Comparison of ENCODE assay signal across 11 cellular contexts in genomic region chr5:177510567-177511053, GRCh38. TPM values are rescaled to one million over a fixed set of nuclear protein-coding genes. Genes with fewer than 3 reads are reported as not detected.
DNase-seq lines count a peak whose midpoint lies in the region; ATAC-seq and TF ChIP-seq lines count a peak whose summit lies in the region.
"Had no signal": no experiment of that assay in that cellular context is flagged by ENCODE, and none has a peak within 500 bp of the region (broad histone marks: within the 10 kb centered on the region; RNA-seq: fewer than 3 reads in every experiment).

No MANE protein-coding gene starts in this region.

- in situ Hi-C loops in GM13977 (cut with MboI; ENCODE audit: low pct_unique_long_range_greater_than_20kb, low sequenced_read_pairs, unreplicated experiment) = no loop called here

- no peaks in the 10 kb centered on the region for H3K9me3 ChIP-seq in esophagus muscularis mucosa

- peaks cover 65% of the 10 kb centered on the region for H3K4me1 Mint-ChIP-seq in stimulated activated memory B cell treated with anti-CD40 and anti-IgM and Interleukin-4, amounts not matched to agents 10 μg/mL and 1 μg/mL and 100 μg/mL, for 72 hours

- H3K27me3 ChIP-seq in esophagus muscularis mucosa = no peaks in the 10 kb centered on the region

- H3K27ac Mint-ChIP-seq in stimulated activated memory B cell treated with anti-CD40 and anti-IgM and Interleukin-4, amounts not matched to agents 10 μg/mL and 1 μg/mL and 100 μg/mL, for 72 hours = peak overlapping the region; percentile 95

- no peaks in the 10 kb centered on the region for H3K9me3 Mint-ChIP-seq in stimulated activated memory B cell treated with anti-CD40 and anti-IgM and Interleukin-4, amounts not matched to agents 10 μg/mL and 1 μg/mL and 100 μg/mL, for 72 hours

- DNase-seq in SKM-1 (lab: John Stamatoyannopoulos, UW; ENCODE audit: unreplicated experiment) (peak; percentile 88), esophagus muscularis mucosa (ENCODE audit: extremely low spot score) (no peak), GM13977 (ENCODE audit: low spot score) (no peak)
- DNase-seq in activated CD4-positive, alpha-beta T cell treated with anti-CD3 and anti-CD28 coated beads for 48 hours = no peak
- DNase-seq: activated gamma-delta T cell treated with Interleukin-2 at 50 U/mL for 16 hours; kidney; retina; stimulated activated naive CD4-positive, alpha-beta T cell had no signal

- ATAC-seq in GM19043 (IDR thresholded peaks at IDR 0.05; ENCODE audit: low read depth, unreplicated experiment) (peak; percentile 35), HG03108 (IDR thresholded peaks at IDR 0.05; ENCODE audit: unreplicated experiment) (peak; percentile 24)
- ATAC-seq in stimulated activated memory B cell treated with anti-CD40 and anti-IgM and Interleukin-4, amounts not matched to agents 10 μg/mL and 1 μg/mL and 100 μg/mL, for 72 hours = peak; percentile 78

- TF ChIP-seq CTCF in esophagus muscularis mucosa (IDR thresholded peaks at IDR 0.05) (no peak), GM13977 (IDR thresholded peaks at IDR 0.05; ENCODE audit: extremely low read depth, insufficient read depth, missing control alignments) (no peak)

- TF ChIP-seq POLR2A in esophagus muscularis mucosa (IDR thresholded peaks at IDR 0.05; ENCODE audit: low read depth) = no peak

- peak overlapping the region; percentile 94 for H3K4me3 Mint-ChIP-seq in stimulated activated memory B cell treated with anti-CD40 and anti-IgM and Interleukin-4, amounts not matched to agents 10 μg/mL and 1 μg/mL and 100 μg/mL, for 72 hours

- no peak overlapping the region for H3K4me3 ChIP-seq in esophagus muscularis mucosa

- H3K36me3 Mint-ChIP-seq in stimulated activated memory B cell treated with anti-CD40 and anti-IgM and Interleukin-4, amounts not matched to agents 10 μg/mL and 1 μg/mL and 100 μg/mL, for 72 hours = peaks cover 58% of the 10 kb centered on the region

- peaks cover 41 to 59% (median 54%) of the 10 kb centered on the region in 4 donors for H3K36me3 ChIP-seq in esophagus muscularis mucosa

- intact Hi-C loops in esophagus muscularis mucosa (cut with DNase I) = no loop called here

- H3K27me3 Mint-ChIP-seq in stimulated activated memory B cell treated with anti-CD40 and anti-IgM and Interleukin-4, amounts not matched to agents 10 μg/mL and 1 μg/mL and 100 μg/mL, for 72 hours = no peaks in the 10 kb centered on the region

- no peak overlapping the region for H3K27ac ChIP-seq in esophagus muscularis mucosa (replicated peaks in 1 of 4)

- H3K4me1 ChIP-seq in esophagus muscularis mucosa = peaks cover 10 to 29% (median 19%) of the 10 kb centered on the region in 4 donors

- WGBS in esophagus muscularis mucosa = 80% methylated on average over 15 of the region's 15 CpGs

- no peak for TF ChIP-seq EP300 in esophagus muscularis mucosa (IDR thresholded peaks at IDR 0.05)

RNA-seq across cellular contexts. Expression of gene DOK3, which starts 1.0 kb away (rescaled TPM):
- 10 to 100 TPM in 1 of 4 donors, 1 to 10 TPM in 3; 6.7 to 15.2 (median 7.5) TPM for total RNA-seq in esophagus muscularis mucosa

RNA-seq across cellular contexts. Expression of gene DDX41, which starts 6.2 kb away (rescaled TPM):
- 10 to 100 TPM; 58.1 to 92.1 (median 66.0) TPM for total RNA-seq in esophagus muscularis mucosa

RNA-seq across cellular contexts. Expression of gene PDLIM7, which starts 13.2 kb away (rescaled TPM):
- total RNA-seq in esophagus muscularis mucosa = 1,000 to 10,000 TPM in 1 of 4 donors, 100 to 1,000 TPM in 3; 316 to 1,085 (median 575) TPM

RNA-seq across cellular contexts. Expression of gene DBN1, which starts 37.2 kb away (rescaled TPM):
- total RNA-seq in esophagus muscularis mucosa = 100 to 1,000 TPM in 3 of 4 donors, 10 to 100 TPM in 1; 92.2 to 160 (median 130) TPM

RNA-seq across cellular contexts. Expression of gene FAM193B, which starts 43.8 kb away (rescaled TPM):
- 10 to 100 TPM; 24.4 to 65.6 (median 50.7) TPM for total RNA-seq in esophagus muscularis mucosa

Comparison
In these comparisons a context has a peak if more than half of its experiments do, and no peak if none do; other contexts are left out.
1. ATAC-seq: peak in every context shown above with its lines; median percentile 78 in stimulated activated memory B cell treated with anti-CD40 and anti-IgM and Interleukin-4, amounts not matched to agents 10 μg/mL and 1 μg/mL and 100 μg/mL, for 72 hours; 35 in GM19043; 24 in HG03108.